In genomic region chr11:35354644-35355043, GRCh38 we compare ENCODE assay signal across 12 cellular contexts.
"Had no signal": no experiment of that assay in that cellular context is flagged by ENCODE, and none has a peak within 500 bp of the region (broad histone marks: within the 10 kb centered on the region; RNA-seq: fewer than 3 reads in every experiment).

No MANE protein-coding gene starts in this region.

- H3K27ac ChIP-seq: tibial nerve had no signal

- H3K27me3 ChIP-seq: heart right ventricle, tibial nerve had no signal

- ATAC-seq: heart right ventricle; left ventricle myocardium superior; stimulated activated effector memory CD8-positive, alpha-beta T cell treated with anti-CD3 and anti-CD28 coated beads, Interleukin-12 subunit alpha, Interleukin-12 subunit beta, amount 100 ng/mL, for 72 hours had no signal

- H3K36me3 ChIP-seq: heart right ventricle, tibial nerve had no signal

- H3K9me3 ChIP-seq: heart right ventricle, tibial nerve had no signal

- H3K4me3 ChIP-seq: heart right ventricle, tibial nerve had no signal

- DNase-seq: activated B cell treated with CpG ODN at 0.5 μM for 24 hours, amygdala, cerebellar nuclear complex, dermis blood vessel endothelial cell, endodermal cell, erythroblast, foreskin melanocyte, heart right ventricle, kidney, left ventricle myocardium superior had no signal
